29 cellular contexts compared by ENCODE assay signal in genomic region chrX:121755541-121755940, GRCh38.
DNase-seq lines count a peak whose midpoint lies in the region; ATAC-seq and TF ChIP-seq lines count a peak whose summit lies in the region.
"Had no signal": no experiment of that assay in that cellular context is flagged by ENCODE, and none has a peak within 500 bp of the region (broad histone marks: within the 10 kb centered on the region; RNA-seq: fewer than 3 reads in every experiment).

No MANE protein-coding gene starts in this region.

- no peak overlapping the region for H2AFZ ChIP-seq in OCI-LY1 (ENCODE audit: low read length)
- no peak overlapping the region for H2AFZ ChIP-seq in mammary epithelial cell (ENCODE audit: low read depth, low read length)
- H2AFZ ChIP-seq: hepatocyte had no signal

- no peak overlapping the region for H3K9ac ChIP-seq in OCI-LY1 (ENCODE audit: low read length)
- no peak overlapping the region for H3K9ac ChIP-seq in mammary epithelial cell (ENCODE audit: insufficient read depth, low read length)
- H3K9ac ChIP-seq: BLaER1 treated with 17β-estradiol and CSF1 and Interleukin-3, amounts not matched to agents 10 nM and 100 nM had no signal

- no peak for TF ChIP-seq CTCF in OCI-LY1 (IDR thresholded peaks at IDR 0.05; ENCODE audit: low read length)
- no peak for TF ChIP-seq CTCF in mammary epithelial cell (conservative IDR thresholded peaks at IDR 0.05 in 1 of 2, IDR thresholded peaks at IDR 0.05 in 1 of 2; ENCODE audit: extremely low read depth in 1 of 2, insufficient read depth in 1 of 2, low read depth in 1 of 2, low read length in 2 of 2)

- intact Hi-C loops in mammary epithelial cell (cut with micrococcal nuclease) = no loop called here

- H3K9me3 ChIP-seq in OCI-LY1 (ENCODE audit: low read length) (no peaks in the 10 kb centered on the region), mammary epithelial cell (replicated peaks; ENCODE audit: insufficient read depth, low read length) (no peaks in the 10 kb centered on the region)
- H3K9me3 ChIP-seq: adrenal gland; BLaER1 treated with 17β-estradiol and CSF1 and Interleukin-3, amounts not matched to agents 10 nM and 100 nM; gastroesophageal sphincter; right lobe of liver; upper lobe of right lung had no signal

- H3K27me3 ChIP-seq in OCI-LY1 (ENCODE audit: insufficient read depth, low read length) (no peaks in the 10 kb centered on the region), mammary epithelial cell (ENCODE audit: insufficient read depth, low read length) (no peaks in the 10 kb centered on the region)
- H3K27me3 ChIP-seq: adrenal gland; BLaER1 treated with 17β-estradiol and CSF1 and Interleukin-3, amounts not matched to agents 10 nM and 100 nM; brain microvascular endothelial cell; gastroesophageal sphincter; hepatocyte; right lobe of liver; upper lobe of right lung had no signal

- WGBS in mammary epithelial cell (ENCODE audit: low coverage, missing lambda C conversion rate) = 22% methylated on average over 3 of the region's 3 CpGs

- H3K4me1 ChIP-seq in OCI-LY1 (ENCODE audit: insufficient read depth, low read length, severe bottlenecking) (no peaks in the 10 kb centered on the region), mammary epithelial cell (ENCODE audit: insufficient read depth, low read length) (no peaks in the 10 kb centered on the region)
- H3K4me1 ChIP-seq: adrenal gland, gastroesophageal sphincter, right lobe of liver, upper lobe of right lung had no signal

- H3K79me2 ChIP-seq in OCI-LY1 (ENCODE audit: insufficient read depth, low read length) = no peaks in the 10 kb centered on the region
- no peaks in the 10 kb centered on the region for H3K79me2 ChIP-seq in mammary epithelial cell (ENCODE audit: insufficient read depth, low read length)
- H3K79me2 ChIP-seq: hepatocyte had no signal

- ATAC-seq in HG02642 (IDR thresholded peaks at IDR 0.05; ENCODE audit: poor library complexity, unreplicated experiment) = no peak
- ATAC-seq: activated CD8-positive, alpha-beta memory T cell treated with anti-CD3 and anti-CD28 coated beads, Interleukin-2, amount 10 ng/mL, durations not matched to agents 7 days and 5 days; gastroesophageal sphincter; left colon; right lobe of liver; stimulated activated effector memory CD8-positive, alpha-beta T cell treated with anti-CD3 and anti-CD28 coated beads, Interleukin-12 subunit alpha, Interleukin-12 subunit beta, amount 100 ng/mL, for 72 hours; upper lobe of right lung had no signal

- CTCF ChIA-PET in mammary epithelial cell (lab: Charles Lee; ENCODE audit: low non-redundant PET) = no interaction called here

- no peaks in the 10 kb centered on the region for H4K20me1 ChIP-seq in OCI-LY1 (ENCODE audit: insufficient read depth, low read length)
- H4K20me1 ChIP-seq in mammary epithelial cell (ENCODE audit: insufficient read depth, low read length) = no peaks in the 10 kb centered on the region
- H4K20me1 ChIP-seq: BLaER1 treated with 17β-estradiol and CSF1 and Interleukin-3, amounts not matched to agents 10 nM and 100 nM had no signal

- H3K36me3 ChIP-seq in OCI-LY1 (ENCODE audit: insufficient read depth, low read length) (no peaks in the 10 kb centered on the region), mammary epithelial cell (ENCODE audit: insufficient read depth, low read length) (no peaks in the 10 kb centered on the region)
- H3K36me3 ChIP-seq: adrenal gland; BLaER1 treated with 17β-estradiol and CSF1 and Interleukin-3, amounts not matched to agents 10 nM and 100 nM; brain microvascular endothelial cell; gastroesophageal sphincter; right lobe of liver; upper lobe of right lung had no signal

- H3K4me3 ChIP-seq in OCI-LY1 (ENCODE audit: low read depth, low read length, poor library complexity, severe bottlenecking) (no peak overlapping the region), mammary epithelial cell (replicated peaks in 1 of 3; ENCODE audit: insufficient read depth in 1 of 3, low read depth in 2 of 3, low read length in 3 of 3) (no peak overlapping the region)
- H3K4me3 ChIP-seq: adrenal gland; BLaER1 treated with 17β-estradiol and CSF1 and Interleukin-3, amounts not matched to agents 10 nM and 100 nM; gastroesophageal sphincter; hepatocyte; right lobe of liver; upper lobe of right lung had no signal

- BruUV-seq in mammary epithelial cell (replicated peaks; lab: Mats Ljungman, UMichigan) = no TSS peak

- peak; percentile 28 to 31 for DNase-seq in Kasumi-1 (lab: John Stamatoyannopoulos, UW)
- DNase-seq in mammary epithelial cell = peak; percentile 11
- peak; percentile 52 for DNase-seq in renal cortical epithelial cell (ENCODE audit: low read depth)
- no peak for DNase-seq in stimulated activated CD8-positive, alpha-beta memory T cell treated with anti-CD3 and anti-CD28 coated beads, Interleukin-4, amount 100 ng/mL, for 48 hours
- no peak for DNase-seq in NCI-H2107 treated with DMSO at 0.1 percent for 48 hours (lab: John Stamatoyannopoulos, UW; ENCODE audit: unreplicated experiment)
- DNase-seq: activated B cell treated with CpG ODN at 0.5 μM for 24 hours; activated CD8-positive, alpha-beta memory T cell treated with anti-CD3 and anti-CD28 coated beads, Interleukin-2, amount 10 ng/mL, durations not matched to agents 7 days and 5 days; activated naive CD4-positive, alpha-beta T cell treated with anti-CD3 and anti-CD28 coated beads for 36 hours; brain microvascular endothelial cell; COR-L47; DND-41; effector CD4-positive, alpha-beta T cell; left colon; NCI-H1436; NCI-H748 treated with DMSO at 0.1 percent for 48 hours; right lobe of liver; Right ventricle myocardium superior; stimulated activated CD4-positive, alpha-beta T cell treated with anti-CD3 and anti-CD28 coated beads, Interleukin-12 subunit alpha, Interleukin-12 subunit beta, amount 100 ng/mL, for 4 hours; stimulated activated CD4-positive, alpha-beta T cell treated with anti-CD3 and anti-CD28 coated beads, Interleukin-4, amount 100 ng/mL, for 1 hour; substantia nigra; SW 1271; upper lobe of right lung had no signal

- peak overlapping the region; percentile 36 for H3K27ac ChIP-seq in OCI-LY1 (ENCODE audit: low read depth, low read length, poor library complexity, severe bottlenecking)
- H3K27ac ChIP-seq in mammary epithelial cell (ENCODE audit: insufficient read depth, low read depth, low read length) = no peak overlapping the region
- H3K27ac ChIP-seq: adrenal gland; BLaER1 treated with 17β-estradiol and CSF1 and Interleukin-3, amounts not matched to agents 10 nM and 100 nM; brain microvascular endothelial cell; gastroesophageal sphincter; hepatocyte; right lobe of liver; upper lobe of right lung had no signal

- dilution Hi-C loops in mammary epithelial cell (cut with HindIII; ENCODE audit: low sequenced_read_pairs) = no loop called here

- no peaks in the 10 kb centered on the region for H3F3A ChIP-seq in OCI-LY1 (ENCODE audit: insufficient read depth, low read length)

- H3K9me2 ChIP-seq in OCI-LY1 (ENCODE audit: low read depth, low read length) = no peaks in the 10 kb centered on the region

- no peak overlapping the region for H3K4me2 ChIP-seq in OCI-LY1 (ENCODE audit: low read length)
- H3K4me2 ChIP-seq in mammary epithelial cell (ENCODE audit: insufficient read depth, low read depth, low read length) = no peak overlapping the region
- H3K4me2 ChIP-seq: hepatocyte had no signal

- in situ Hi-C loops in mammary epithelial cell (cut with MboI; ENCODE audit: low sequenced_read_pairs in 2 of 2) = no loop called here

Comparison
In these comparisons a context has a peak if more than half of its experiments do, and no peak if none do; other contexts are left out.
1. DNase-seq: peak in Kasumi-1 (2 of 2), mammary epithelial cell (single experiment) and renal cortical epithelial cell (single experiment); none in stimulated activated CD8-positive, alpha-beta memory T cell treated with anti-CD3 and anti-CD28 coated beads, Interleukin-4, amount 100 ng/mL, for 48 hours (single experiment) and NCI-H2107 treated with DMSO at 0.1 percent for 48 hours (single experiment).